Comparison of ENCODE assay signal across 28 cellular contexts in genomic region chr3:194979173-194979572, GRCh38.
"Had no signal": no experiment of that assay in that cellular context is flagged by ENCODE, and none has a peak within 500 bp of the region (broad histone marks: within the 10 kb centered on the region; RNA-seq: fewer than 3 reads in every experiment).

No MANE protein-coding gene starts in this region.

- H3K9me3 ChIP-seq: esophagus squamous epithelium, lower lobe of right lung, pancreas, testis, tibial artery, upper lobe of left lung, uterus had no signal

- H3K4me3 ChIP-seq: coronary artery, esophagus squamous epithelium, lower lobe of right lung, pancreas, smooth muscle cell, testis, tibial artery, upper lobe of left lung, uterus had no signal

- H3K9me3 Mint-ChIP-seq: immature natural killer cell; natural killer cell; stimulated activated effector memory CD8-positive, alpha-beta T cell treated with anti-CD3 and anti-CD28 coated beads, Interleukin-12 subunit alpha, Interleukin-12 subunit beta, amount 100 ng/mL, for 72 hours had no signal

- DNase-seq: dermis blood vessel endothelial cell; effector memory CD4-positive, alpha-beta T cell; esophagus squamous epithelium; foreskin melanocyte; hypothalamus; immature natural killer cell; islet precursor cell; kidney glomerular epithelial cell; left colon; left ventricle myocardium superior; lower lobe of right lung; natural killer cell; occipital lobe; pancreas; stimulated activated CD4-positive, alpha-beta T cell treated with anti-CD3 and anti-CD28 coated beads, Interleukin-12 subunit alpha, Interleukin-12 subunit beta, amount 100 ng/mL, for 4 hours; stimulated activated CD4-positive, alpha-beta T cell treated with anti-CD3 and anti-CD28 coated beads, Interleukin-1b, Interleukin-23, amount 100 ng/mL, for 48 hours; stimulated activated CD4-positive, alpha-beta T cell treated with anti-CD3 and anti-CD28 coated beads, Interleukin-4, amount 100 ng/mL, for 24 hours; stimulated activated naive CD8-positive, alpha-beta T cell treated with anti-CD3 and anti-CD28 coated beads, Interleukin-15, Interleukin-2, amounts not matched to agents 100 U/mL and 50 U/mL, for 24 hours; substantia nigra; testis; tibial artery; upper lobe of left lung; uterus had no signal

- H3K36me3 ChIP-seq: esophagus squamous epithelium, lower lobe of right lung, pancreas, tibial artery, upper lobe of left lung, uterus had no signal

- H3K4me1 Mint-ChIP-seq: immature natural killer cell; natural killer cell; stimulated activated effector memory CD8-positive, alpha-beta T cell treated with anti-CD3 and anti-CD28 coated beads, Interleukin-12 subunit alpha, Interleukin-12 subunit beta, amount 100 ng/mL, for 72 hours had no signal

- H3K4me3 Mint-ChIP-seq: immature natural killer cell; natural killer cell; stimulated activated effector memory CD8-positive, alpha-beta T cell treated with anti-CD3 and anti-CD28 coated beads, Interleukin-12 subunit alpha, Interleukin-12 subunit beta, amount 100 ng/mL, for 72 hours had no signal

- H3K4me1 ChIP-seq: lower lobe of right lung, pancreas, testis, uterus had no signal

- ATAC-seq: left colon; left ventricle myocardium superior; lower lobe of right lung; natural killer cell; pancreas; sciatic nerve; stimulated activated effector memory CD8-positive, alpha-beta T cell treated with anti-CD3 and anti-CD28 coated beads, Interleukin-12 subunit alpha, Interleukin-12 subunit beta, amount 100 ng/mL, for 72 hours; stimulated activated naive CD8-positive, alpha-beta T cell treated with anti-CD3 and anti-CD28 coated beads, Interleukin-15, Interleukin-2, amounts not matched to agents 100 U/mL and 50 U/mL, for 24 hours had no signal

- H3K27me3 ChIP-seq: esophagus squamous epithelium, pancreas, testis, tibial artery, upper lobe of left lung, uterus had no signal

- H3K27ac Mint-ChIP-seq: immature natural killer cell; natural killer cell; progenitor cell of endocrine pancreas; stimulated activated effector memory CD8-positive, alpha-beta T cell treated with anti-CD3 and anti-CD28 coated beads, Interleukin-12 subunit alpha, Interleukin-12 subunit beta, amount 100 ng/mL, for 72 hours had no signal

- H3K36me3 Mint-ChIP-seq: immature natural killer cell; natural killer cell; stimulated activated effector memory CD8-positive, alpha-beta T cell treated with anti-CD3 and anti-CD28 coated beads, Interleukin-12 subunit alpha, Interleukin-12 subunit beta, amount 100 ng/mL, for 72 hours had no signal

- H3K27ac ChIP-seq: coronary artery, esophagus squamous epithelium, lower lobe of right lung, pancreas, testis, tibial artery, upper lobe of left lung, uterus had no signal
